In the genomic region with DNA sequence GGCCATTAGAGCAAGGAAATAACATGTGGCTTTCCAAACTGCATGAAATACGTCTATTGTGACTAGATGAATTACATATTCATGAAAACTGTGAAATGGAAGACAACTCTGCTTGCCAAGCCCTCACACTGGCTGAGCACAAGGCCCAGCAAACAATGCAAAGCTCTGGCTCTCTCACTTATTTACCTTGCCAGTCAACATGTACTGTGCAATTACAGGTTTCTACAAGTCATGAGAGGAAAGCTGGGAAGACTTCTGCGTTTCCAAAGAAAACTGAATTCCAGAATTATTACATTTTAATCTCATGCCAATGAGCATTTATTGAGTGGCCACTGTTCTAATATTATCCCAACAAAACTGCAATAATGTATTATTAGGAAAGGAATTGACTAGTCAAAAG, we compare ENCODE assay signal across 25 cellular contexts.
"Had no signal": no experiment of that assay in that cellular context is flagged by ENCODE, and none has a peak within 500 bp of the region (broad histone marks: within the 10 kb centered on the region; RNA-seq: fewer than 3 reads in every experiment).

No MANE protein-coding gene starts in this region.

- H3K9me3 ChIP-seq: Peyer's patch, SK-N-SH had no signal

- H3K4me3 Mint-ChIP-seq: activated CD4-positive, alpha-beta memory T cell treated with anti-CD3 and anti-CD28 coated beads for 36 hours; activated CD4-positive, alpha-beta T cell treated with anti-CD3 and anti-CD28 coated beads, Interleukin-2, amount 10 ng/mL, durations not matched to agents 7 days and 5 days; activated naive CD4-positive, alpha-beta T cell treated with anti-CD3 and anti-CD28 coated beads for 36 hours; activated naive CD8-positive, alpha-beta T cell; activated T-helper 17 cell treated with anti-CD3 and anti-CD28 coated beads, Interleukin-2, amount 50 U/mL, for 72 hours; brain; IgD-negative memory B cell had no signal

- H3K27ac Mint-ChIP-seq: activated CD4-positive, alpha-beta memory T cell treated with anti-CD3 and anti-CD28 coated beads for 36 hours; activated CD4-positive, alpha-beta T cell treated with anti-CD3 and anti-CD28 coated beads, Interleukin-2, amount 10 ng/mL, durations not matched to agents 7 days and 5 days; activated naive CD4-positive, alpha-beta T cell treated with anti-CD3 and anti-CD28 coated beads for 36 hours; activated naive CD8-positive, alpha-beta T cell; activated T-helper 17 cell treated with anti-CD3 and anti-CD28 coated beads, Interleukin-2, amount 50 U/mL, for 72 hours; IgD-negative memory B cell had no signal

- H3K27me3 Mint-ChIP-seq: activated CD4-positive, alpha-beta memory T cell treated with anti-CD3 and anti-CD28 coated beads for 36 hours; brain had no signal

- H3K4me3 ChIP-seq: Peyer's patch, SJCRH30 had no signal

- H3K27ac ChIP-seq: KMS-11, Peyer's patch, RWPE1, SJCRH30, VCaP had no signal

- H3K4me2 ChIP-seq: KMS-11, SK-N-SH had no signal

- H3K4me1 Mint-ChIP-seq: activated T-helper 17 cell treated with anti-CD3 and anti-CD28 coated beads, Interleukin-2, amount 50 U/mL, for 72 hours had no signal

- H3K36me3 Mint-ChIP-seq: activated CD4-positive, alpha-beta memory T cell treated with anti-CD3 and anti-CD28 coated beads for 36 hours; activated naive CD8-positive, alpha-beta T cell; brain; IgD-negative memory B cell had no signal

- H3K9me3 Mint-ChIP-seq: activated CD4-positive, alpha-beta memory T cell treated with anti-CD3 and anti-CD28 coated beads for 36 hours; activated CD4-positive, alpha-beta T cell treated with anti-CD3 and anti-CD28 coated beads, Interleukin-2, amount 10 ng/mL, durations not matched to agents 7 days and 5 days; activated naive CD4-positive, alpha-beta T cell treated with anti-CD3 and anti-CD28 coated beads for 36 hours; activated T-helper 17 cell treated with anti-CD3 and anti-CD28 coated beads, Interleukin-2, amount 50 U/mL, for 72 hours; brain; IgD-negative memory B cell had no signal

- H3K9ac ChIP-seq: KMS-11, SK-N-SH had no signal

- ATAC-seq: activated T-helper 17 cell treated with anti-CD3 and anti-CD28 coated beads, Interleukin-2, amount 50 U/mL, for 72 hours had no signal

- DNase-seq: activated CD4-positive, alpha-beta memory T cell treated with anti-CD3 and anti-CD28 coated beads for 36 hours; activated CD4-positive, alpha-beta T cell treated with anti-CD3 and anti-CD28 coated beads, Interleukin-2, amount 10 ng/mL, durations not matched to agents 7 days and 5 days; activated CD4-positive, CD25-positive, alpha-beta regulatory T cell; activated gamma-delta T cell; activated naive CD4-positive, alpha-beta T cell treated with anti-CD3 and anti-CD28 coated beads for 36 hours; activated T-cell treated with anti-CD3 and anti-CD28 coated beads for 4 hours; activated T-cell treated with anti-CD3 and anti-CD28 coated beads, Interleukin-2, amount 50 U/mL, for 48 hours; NCI-H1092; NCI-H1930; NCI-H2171 treated with DMSO at 0.1 percent for 48 hours; NCI-H226; NCI-H510A treated with DMSO at 0.1 percent for 48 hours; NCI-H774; Peyer's patch; Right ventricle myocardium superior; SJCRH30; SK-N-SH; T-helper 1 cell had no signal

- H3K36me3 ChIP-seq: Peyer's patch, SJCRH30 had no signal

- H3K4me1 ChIP-seq: SJCRH30 had no signal

- H3K27me3 ChIP-seq: Peyer's patch, SJCRH30 had no signal
